Comparison of ENCODE assay signal across 8 cellular contexts in genomic region chr17:36545465-36546417, GRCh38. TPM values are rescaled to one million over a fixed set of nuclear protein-coding genes. Genes with fewer than 3 reads are reported as not detected.
A peak's percentile ranks its signal among the peaks of the same experiment; 100 is the strongest.
DNase-seq lines count a peak whose midpoint lies in the region; ATAC-seq and TF ChIP-seq lines count a peak whose summit lies in the region.

No MANE protein-coding gene starts in this region.

- peak overlapping the region; percentile 87 for H3K4me3 ChIP-seq in kidney epithelial cell (ENCODE audit: low read depth, low read length)

- DNase-seq in AG09319 (ENCODE audit: extremely low read depth, low read depth) (peak; percentile 96), NCI-H345 (lab: John Stamatoyannopoulos, UW) (peak; percentile 99), cerebellar cortex (ENCODE audit: low spot score) (peak; percentile 94), kidney epithelial cell (ENCODE audit: low read depth) (peak; percentile 63)
- peak; percentile 93 to 95 for DNase-seq in stimulated activated CD4-positive, alpha-beta T cell treated with anti-CD3 and anti-CD28 coated beads, Interleukin-15, amount 100 ng/mL, for 1 hour (ENCODE audit: low read depth in 1 of 2, low spot score in 1 of 2)

- no peak for TF ChIP-seq CTCF in AG09319 (IDR thresholded peaks at IDR 0.05; ENCODE audit: low read depth, low read length)
- no peak for TF ChIP-seq CTCF in kidney epithelial cell (IDR thresholded peaks at IDR 0.05; ENCODE audit: insufficient read depth, low read length, poor library complexity, severe bottlenecking)

- no peaks in the 10 kb centered on the region for H3K27me3 ChIP-seq in kidney epithelial cell (ENCODE audit: control insufficient read depth, insufficient read depth, low read length)

- no peaks in the 10 kb centered on the region for H3K36me3 ChIP-seq in kidney epithelial cell (ENCODE audit: control insufficient read depth, insufficient read depth, low read length)

- peak; percentile 52 for ATAC-seq in GM19025 (IDR thresholded peaks at IDR 0.05; ENCODE audit: low read depth, unreplicated experiment)
- ATAC-seq in HG03196 (IDR thresholded peaks at IDR 0.05; ENCODE audit: unreplicated experiment): peak; percentile 56
- ATAC-seq in activated CD4-positive, CD25-positive, alpha-beta regulatory T cell treated with anti-CD3 and anti-CD28 coated beads, Interleukin-2, amount 50 U/mL, for 24 hours: peak; percentile 79 to 83

RNA-seq across cellular contexts. Expression of gene GGNBP2, which starts 1.0 kb away (rescaled TPM):
- total RNA-seq in kidney epithelial cell: 38.2 and 43.7 TPM in 2 replicates

RNA-seq across cellular contexts. Expression of gene PIGW, which starts 11.0 kb away (rescaled TPM):
- 9.0 and 12.6 TPM in 2 replicates for total RNA-seq in kidney epithelial cell

RNA-seq across cellular contexts. Expression of gene MYO19, which starts 11.1 kb away (rescaled TPM):
- total RNA-seq in kidney epithelial cell: 42.5 and 63.3 TPM in 2 replicates

RNA-seq across cellular contexts. Expression of gene DHRS11, which starts 45.9 kb away (rescaled TPM):
- total RNA-seq in kidney epithelial cell: 5.4 and 8.3 TPM in 2 replicates

RNA-seq across cellular contexts. Expression of gene MRM1, which starts 55.6 kb away (rescaled TPM):
- 6.6 and 8.3 TPM in 2 replicates for total RNA-seq in kidney epithelial cell

Comparison
In these comparisons a context has a peak if more than half of its experiments do, and no peak if none do; other contexts are left out.
1. Peak in every context shown above with its lines: DNase-seq, ATAC-seq and H3K4me3 ChIP-seq.